Comparison of ENCODE assay signal across 1 cellular context in genomic region chr11:100273066-100273815, GRCh38.
TF ChIP-seq lines count a peak whose summit lies in the region.

No MANE protein-coding gene starts in this region.

TF ChIP-seq in H1, 55 proteins besides CTCF, POLR2A, EP300 and RAD21:
- TF ChIP-seq ZNF274 (IDR thresholded peaks at IDR 0.05; ENCODE audit: borderline replicate concordance, extremely low read depth, low read length) (no peak), GABPA (IDR thresholded peaks at IDR 0.05; ENCODE audit: borderline replicate concordance, insufficient read depth, low read length) (no peak), RXRA (IDR thresholded peaks at IDR 0.05; ENCODE audit: insufficient read depth, low read depth, low read length) (no peak), GTF2F1 (IDR thresholded peaks at IDR 0.05; ENCODE audit: borderline replicate concordance, low read depth, low read length) (no peak), CTBP2 (IDR thresholded peaks at IDR 0.05; ENCODE audit: borderline replicate concordance, insufficient read depth, insufficient read length, low read length) (no peak), RBBP5 (IDR thresholded peaks at IDR 0.05; ENCODE audit: borderline replicate concordance, low read depth, low read length) (no peak), RFX5 (IDR thresholded peaks at IDR 0.05; ENCODE audit: borderline replicate concordance, low read depth, low read length) (no peak), BACH1 (IDR thresholded peaks at IDR 0.05; ENCODE audit: low read length) (no peak), MAX (IDR thresholded peaks at IDR 0.05) (no peak), NRF1 (IDR thresholded peaks at IDR 0.05; ENCODE audit: low read depth, low read length) (no peak), BRCA1 (IDR thresholded peaks at IDR 0.05; ENCODE audit: low read depth, low read length) (no peak), SUZ12 (IDR thresholded peaks at IDR 0.05; ENCODE audit: low read length) (no peak), CREB1 (IDR thresholded peaks at IDR 0.05) (no peak), SP4 (IDR thresholded peaks at IDR 0.05; ENCODE audit: low read length) (no peak), CHD1 (IDR thresholded peaks at IDR 0.05; ENCODE audit: low read depth, low read length) (no peak), EZH2 (IDR thresholded peaks at IDR 0.05; ENCODE audit: low read depth, low read length, severe bottlenecking) (no peak), CBX5 (IDR thresholded peaks at IDR 0.05; ENCODE audit: low read depth, low read length) (no peak)
